Comparison of ENCODE assay signal across 10 cellular contexts in genomic region chr1:108050911-108051624, GRCh38.
DNase-seq lines count a peak whose midpoint lies in the region; ATAC-seq and TF ChIP-seq lines count a peak whose summit lies in the region.
"Had no signal": no experiment of that assay in that cellular context is flagged by ENCODE, and none has a peak within 500 bp of the region (broad histone marks: within the 10 kb centered on the region; RNA-seq: fewer than 3 reads in every experiment).

No MANE protein-coding gene starts in this region.

- POLR2A ChIA-PET in WTC11 (lab: Charles Lee): no interaction called here

- H3K4me3 Mint-ChIP-seq in WTC11: no peak overlapping the region

- H3K36me3 Mint-ChIP-seq in WTC11: peaks cover 3% of the 10 kb centered on the region; the same call in 1 of the 2 replicates

- no peaks in the 10 kb centered on the region for H3K9me3 ChIP-seq in iPS-20b (ENCODE audit: insufficient read depth, low read depth, low read length)
- H3K9me3 ChIP-seq: thyroid gland had no signal

- H3K27me3 Mint-ChIP-seq in WTC11 (ENCODE audit: low read depth): no peaks in the 10 kb centered on the region

- H3K27me3 ChIP-seq in iPS-20b (ENCODE audit: insufficient read depth, low read length): no peaks in the 10 kb centered on the region
- H3K27me3 ChIP-seq: thyroid gland had no signal

- peaks cover 11% of the 10 kb centered on the region for H3K9me3 Mint-ChIP-seq in WTC11

- no peaks in the 10 kb centered on the region; the same call in 1 of the 2 replicates for H3K4me1 Mint-ChIP-seq in WTC11

- peaks cover 43% of the 10 kb centered on the region for H3K4me1 ChIP-seq in iPS-20b (ENCODE audit: insufficient read depth, low read length)

- no peaks in the 10 kb centered on the region for H3K36me3 ChIP-seq in iPS-20b (ENCODE audit: insufficient read depth, low read depth, low read length)
- H3K36me3 ChIP-seq: thyroid gland had no signal

- no peak for TF ChIP-seq CTCF in WTC11 (IDR thresholded peaks at IDR 0.05)

- DNase-seq in NCI-H82 (lab: John Stamatoyannopoulos, UW): peak; percentile 29
- DNase-seq in NCI-H82 treated with DMSO at 0.1 percent for 48 hours (lab: John Stamatoyannopoulos, UW; ENCODE audit: unreplicated experiment): no peak
- DNase-seq in WTC11 (ENCODE audit: low spot score): no peak
- DNase-seq in stimulated activated naive CD8-positive, alpha-beta T cell treated with anti-CD3 and anti-CD28 coated beads, Interleukin-15, Interleukin-2, amounts not matched to agents 100 U/mL and 50 U/mL, for 24 hours: no peak
- no peak for DNase-seq in posterior cingulate gyrus
- no peak for DNase-seq in NCI-H2107 (lab: John Stamatoyannopoulos, UW)
- no peak for DNase-seq in amniotic stem cell (lab: John Stamatoyannopoulos, UW)
- DNase-seq: SIG-M5, thyroid gland had no signal

- intact Hi-C loops in posterior cingulate gyrus (cut with DNase I): loop anchor here (5.0 to 10.0 kb wide), 2 partner anchors 59 to 266 kb away; no protein-coding TSS in a partner anchor

- H3K27ac ChIP-seq in iPS-20b (ENCODE audit: low read length): no peak overlapping the region
- H3K27ac ChIP-seq: thyroid gland had no signal

- CTCF ChIA-PET in WTC11 (lab: Charles Lee): interaction anchor here (1.3 kb wide), 1 partner anchor 74 kb away, joined by 6 read pairs; no protein-coding TSS in a partner anchor

- no peak overlapping the region for H3K27ac Mint-ChIP-seq in WTC11

- H3K9ac ChIP-seq in iPS-20b (ENCODE audit: low read depth, low read length): peak overlapping the region; percentile 6; the same call in 1 of the 2 replicates

- H3K4me3 ChIP-seq in iPS-20b (ENCODE audit: low read length): peak overlapping the region; percentile 32
- H3K4me3 ChIP-seq: thyroid gland had no signal

- peak; percentile 6; the same call in 1 of the 2 replicates for ATAC-seq in WTC11
- peak; percentile 92 for ATAC-seq in stimulated activated naive CD8-positive, alpha-beta T cell treated with anti-CD3 and anti-CD28 coated beads, Interleukin-15, Interleukin-2, amounts not matched to agents 100 U/mL and 50 U/mL, for 24 hours

TF ChIP-seq in WTC11, 78 proteins besides CTCF, POLR2A, EP300 and RAD21:
- TF ChIP-seq PRRX2 (CRISPR knock-in tag; IDR thresholded peaks at IDR 0.05) (no peak), NR2C2 (CRISPR knock-in tag; IDR thresholded peaks at IDR 0.05) (no peak), ZNF281 (CRISPR knock-in tag; IDR thresholded peaks at IDR 0.05) (no peak), JAZF1 (CRISPR knock-in tag; IDR thresholded peaks at IDR 0.05) (no peak), EMX1 (CRISPR knock-in tag; IDR thresholded peaks at IDR 0.05) (no peak), ZNF396 (CRISPR knock-in tag; IDR thresholded peaks at IDR 0.05; ENCODE audit: borderline replicate concordance) (no peak), GTF2I (CRISPR knock-in tag; conservative IDR thresholded peaks at IDR 0.05) (no peak), ZNF263 (CRISPR knock-in tag; IDR thresholded peaks at IDR 0.05; ENCODE audit: low read depth) (no peak), RORB (CRISPR knock-in tag; IDR thresholded peaks at IDR 0.05) (no peak), SMAD4 (CRISPR knock-in tag; IDR thresholded peaks at IDR 0.05) (no peak), KAT7 (CRISPR knock-in tag; IDR thresholded peaks at IDR 0.05; ENCODE audit: borderline replicate concordance) (no peak)
- TF ChIP-seq, protein P1, sequence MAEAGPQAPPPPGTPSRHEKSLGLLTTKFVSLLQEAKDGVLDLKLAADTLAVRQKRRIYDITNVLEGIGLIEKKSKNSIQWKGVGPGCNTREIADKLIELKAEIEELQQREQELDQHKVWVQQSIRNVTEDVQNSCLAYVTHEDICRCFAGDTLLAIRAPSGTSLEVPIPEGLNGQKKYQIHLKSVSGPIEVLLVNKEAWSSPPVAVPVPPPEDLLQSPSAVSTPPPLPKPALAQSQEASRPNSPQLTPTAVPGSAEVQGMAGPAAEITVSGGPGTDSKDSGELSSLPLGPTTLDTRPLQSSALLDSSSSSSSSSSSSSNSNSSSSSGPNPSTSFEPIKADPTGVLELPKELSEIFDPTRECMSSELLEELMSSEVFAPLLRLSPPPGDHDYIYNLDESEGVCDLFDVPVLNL (CRISPR knock-in tag; IDR thresholded peaks at IDR 0.05; ENCODE audit: borderline replicate concordance, low read depth): no peak
- TF ChIP-seq, protein P2, sequence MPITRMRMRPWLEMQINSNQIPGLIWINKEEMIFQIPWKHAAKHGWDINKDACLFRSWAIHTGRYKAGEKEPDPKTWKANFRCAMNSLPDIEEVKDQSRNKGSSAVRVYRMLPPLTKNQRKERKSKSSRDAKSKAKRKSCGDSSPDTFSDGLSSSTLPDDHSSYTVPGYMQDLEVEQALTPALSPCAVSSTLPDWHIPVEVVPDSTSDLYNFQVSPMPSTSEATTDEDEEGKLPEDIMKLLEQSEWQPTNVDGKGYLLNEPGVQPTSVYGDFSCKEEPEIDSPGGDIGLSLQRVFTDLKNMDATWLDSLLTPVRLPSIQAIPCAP (CRISPR knock-in tag; IDR thresholded peaks at IDR 0.05): no peak
- TF ChIP-seq, protein P3, sequence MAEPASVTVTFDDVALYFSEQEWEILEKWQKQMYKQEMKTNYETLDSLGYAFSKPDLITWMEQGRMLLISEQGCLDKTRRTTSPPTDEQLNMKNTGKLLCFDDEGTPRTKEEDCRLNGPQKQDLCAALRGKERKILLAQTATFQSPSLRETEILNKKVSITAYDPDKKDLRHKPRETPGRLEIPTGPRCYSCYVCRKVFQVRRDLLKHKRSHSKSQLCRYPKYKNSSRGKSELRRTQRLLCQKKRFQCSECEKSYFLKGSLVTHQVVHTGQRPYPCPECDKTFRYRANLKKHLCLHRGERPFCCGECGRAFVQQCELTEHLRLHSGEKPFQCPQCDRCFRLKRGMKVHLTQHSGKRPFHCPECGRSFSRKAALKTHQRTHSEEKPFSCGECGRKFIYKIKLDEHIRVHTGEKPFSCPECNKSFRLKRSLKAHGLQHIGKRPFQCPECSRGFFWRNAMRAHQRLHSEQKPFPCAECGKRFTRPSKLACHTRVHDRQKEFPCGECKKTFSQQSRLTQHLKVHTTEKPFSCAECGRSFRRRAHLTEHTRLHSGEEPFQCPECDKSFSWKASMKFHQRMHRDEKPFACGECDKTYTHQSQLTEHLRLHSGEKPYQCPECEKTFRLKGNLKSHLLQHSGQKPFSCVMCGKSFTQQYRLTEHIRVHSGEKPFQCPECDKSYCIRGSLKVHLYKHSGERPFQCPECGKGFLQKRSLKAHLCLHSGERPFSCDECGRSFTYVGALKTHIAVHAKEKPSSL (CRISPR knock-in tag; conservative IDR thresholded peaks at IDR 0.05): no peak
